ENCODE assay signal across 1 cellular context in the genomic region with DNA sequence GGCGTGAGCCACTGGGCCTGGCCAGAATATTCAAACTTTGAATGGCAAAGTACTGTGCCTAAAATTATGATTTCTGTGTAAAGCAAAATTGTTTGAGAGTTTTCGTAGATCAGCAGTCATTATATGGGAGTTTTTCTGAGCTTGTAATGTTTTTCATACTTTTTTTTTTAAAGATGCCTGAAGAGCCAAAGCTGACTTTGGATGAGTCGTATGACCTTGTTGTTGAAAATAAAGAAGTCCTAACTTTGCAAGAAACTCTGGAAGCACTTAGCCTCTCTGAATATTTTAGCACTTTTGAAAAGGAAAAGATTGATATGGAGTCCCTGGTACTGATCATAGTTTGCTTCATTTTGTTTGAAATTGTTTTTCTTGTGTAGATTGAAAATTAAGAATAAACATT.
TF ChIP-seq lines count a peak whose summit lies in the region.

No MANE protein-coding gene starts in this region.

TF ChIP-seq in GM12878, 131 proteins besides CTCF, POLR2A, EP300 and RAD21:
- TF ChIP-seq STAT1 (conservative IDR thresholded peaks at IDR 0.05): no peak
- TF ChIP-seq IKZF1 (conservative IDR thresholded peaks at IDR 0.05): no peak
- TF ChIP-seq RBBP5 (conservative IDR thresholded peaks at IDR 0.05): no peak
- no peak for TF ChIP-seq SMAD1 (IDR thresholded peaks at IDR 0.05; ENCODE audit: low read depth, partially characterized antibody)
- TF ChIP-seq JUND (IDR thresholded peaks at IDR 0.05; ENCODE audit: low read depth, low read length): no peak
- TF ChIP-seq POLR2AphosphoS2 (IDR thresholded peaks at IDR 0.05; ENCODE audit: low read depth, low read length): no peak
- no peak for TF ChIP-seq DPF2 (IDR thresholded peaks at IDR 0.05)
